ENCODE assay signal across 2 cellular contexts in genomic region chr5:157607371-157608161, GRCh38.
TF ChIP-seq lines count a peak whose summit lies in the region.

No MANE protein-coding gene starts in this region.

TF ChIP-seq in HCT116, 20 proteins besides CTCF, POLR2A, EP300 and RAD21:
- TF ChIP-seq JUND (IDR thresholded peaks at IDR 0.05) (no peak), TCF7L2 (IDR thresholded peaks at IDR 0.05; ENCODE audit: borderline replicate concordance, extremely low read depth, insufficient read depth, insufficient read length) (no peak), FOSL1 (IDR thresholded peaks at IDR 0.05; ENCODE audit: low read depth) (no peak), YY1 (IDR thresholded peaks at IDR 0.05; ENCODE audit: extremely low read depth, insufficient replicate concordance, low read depth, low read length) (peak; percentile 49), ATF3 (IDR thresholded peaks at IDR 0.05) (no peak), CEBPB (IDR thresholded peaks at IDR 0.05; ENCODE audit: low read depth) (no peak), REST (IDR thresholded peaks at IDR 0.05; ENCODE audit: low read depth) (no peak), SIN3A (IDR thresholded peaks at IDR 0.05; ENCODE audit: low read depth) (no peak), ZBTB33 (IDR thresholded peaks at IDR 0.05; ENCODE audit: extremely low read depth, insufficient replicate concordance, low read length) (no peak), ELF1 (IDR thresholded peaks at IDR 0.05; ENCODE audit: borderline replicate concordance, low read depth) (no peak), CBX3 (IDR thresholded peaks at IDR 0.05; ENCODE audit: low read depth) (no peak), SP1 (IDR thresholded peaks at IDR 0.05; ENCODE audit: low read depth) (no peak), POLR2AphosphoS5 (IDR thresholded peaks at IDR 0.05; ENCODE audit: low read depth, low read length) (0 out of 2 replicates have a peak, but pooled peaks have one; percentile 36), EGR1 (IDR thresholded peaks at IDR 0.05; ENCODE audit: low read depth) (no peak), MAX (IDR thresholded peaks at IDR 0.05) (no peak), ZNF274 (IDR thresholded peaks at IDR 0.05; ENCODE audit: low read depth, low read length) (no peak), EZH2 (IDR thresholded peaks at IDR 0.05) (no peak)

TF ChIP-seq in GM12878, 131 proteins besides CTCF, POLR2A, EP300 and RAD21 (continues in another document):
- TF ChIP-seq KAT2A (conservative IDR thresholded peaks at IDR 0.05; ENCODE audit: control insufficient read depth, low read depth, low read length), result no peak
- TF ChIP-seq POLR2AphosphoS5 (IDR thresholded peaks at IDR 0.05; ENCODE audit: low read length), result no peak
- TF ChIP-seq SRF (IDR thresholded peaks at IDR 0.05; ENCODE audit: low read depth in 2 of 2, low read length in 2 of 2), result peak in 1 of 2 experiments; percentile 78; a peak in 2 of 4 replicates
- TF ChIP-seq, protein P1, sequence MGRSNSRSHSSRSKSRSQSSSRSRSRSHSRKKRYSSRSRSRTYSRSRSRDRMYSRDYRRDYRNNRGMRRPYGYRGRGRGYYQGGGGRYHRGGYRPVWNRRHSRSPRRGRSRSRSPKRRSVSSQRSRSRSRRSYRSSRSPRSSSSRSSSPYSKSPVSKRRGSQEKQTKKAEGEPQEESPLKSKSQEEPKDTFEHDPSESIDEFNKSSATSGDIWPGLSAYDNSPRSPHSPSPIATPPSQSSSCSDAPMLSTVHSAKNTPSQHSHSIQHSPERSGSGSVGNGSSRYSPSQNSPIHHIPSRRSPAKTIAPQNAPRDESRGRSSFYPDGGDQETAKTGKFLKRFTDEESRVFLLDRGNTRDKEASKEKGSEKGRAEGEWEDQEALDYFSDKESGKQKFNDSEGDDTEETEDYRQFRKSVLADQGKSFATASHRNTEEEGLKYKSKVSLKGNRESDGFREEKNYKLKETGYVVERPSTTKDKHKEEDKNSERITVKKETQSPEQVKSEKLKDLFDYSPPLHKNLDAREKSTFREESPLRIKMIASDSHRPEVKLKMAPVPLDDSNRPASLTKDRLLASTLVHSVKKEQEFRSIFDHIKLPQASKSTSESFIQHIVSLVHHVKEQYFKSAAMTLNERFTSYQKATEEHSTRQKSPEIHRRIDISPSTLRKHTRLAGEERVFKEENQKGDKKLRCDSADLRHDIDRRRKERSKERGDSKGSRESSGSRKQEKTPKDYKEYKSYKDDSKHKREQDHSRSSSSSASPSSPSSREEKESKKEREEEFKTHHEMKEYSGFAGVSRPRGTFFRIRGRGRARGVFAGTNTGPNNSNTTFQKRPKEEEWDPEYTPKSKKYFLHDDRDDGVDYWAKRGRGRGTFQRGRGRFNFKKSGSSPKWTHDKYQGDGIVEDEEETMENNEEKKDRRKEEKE (IDR thresholded peaks at IDR 0.05), result no peak
- peak; percentile 64 for TF ChIP-seq NR2F1 (conservative IDR thresholded peaks at IDR 0.05)
- no peak for TF ChIP-seq BHLHE40 (IDR thresholded peaks at IDR 0.05; ENCODE audit: borderline replicate concordance in 1 of 2, low read depth in 2 of 2, low read length in 1 of 2)
- peak; percentile 60 for TF ChIP-seq IKZF1 (conservative IDR thresholded peaks at IDR 0.05)
- TF ChIP-seq FOXM1 (IDR thresholded peaks at IDR 0.05; ENCODE audit: low read depth, low read length), result peak; percentile 48; the same call in 1 of the 2 replicates
- TF ChIP-seq CBFB (IDR thresholded peaks at IDR 0.05; ENCODE audit: low read depth), result 0 out of 2 replicates have a peak, but pooled peaks have one; percentile 36
- 0 out of 2 replicates have a peak, but pooled peaks have one; percentile 28 for TF ChIP-seq IRF4 (IDR thresholded peaks at IDR 0.05; ENCODE audit: low read depth, low read length)
- TF ChIP-seq POLR2AphosphoS2 (IDR thresholded peaks at IDR 0.05; ENCODE audit: low read depth, low read length), result no peak
- TF ChIP-seq, protein P2, sequence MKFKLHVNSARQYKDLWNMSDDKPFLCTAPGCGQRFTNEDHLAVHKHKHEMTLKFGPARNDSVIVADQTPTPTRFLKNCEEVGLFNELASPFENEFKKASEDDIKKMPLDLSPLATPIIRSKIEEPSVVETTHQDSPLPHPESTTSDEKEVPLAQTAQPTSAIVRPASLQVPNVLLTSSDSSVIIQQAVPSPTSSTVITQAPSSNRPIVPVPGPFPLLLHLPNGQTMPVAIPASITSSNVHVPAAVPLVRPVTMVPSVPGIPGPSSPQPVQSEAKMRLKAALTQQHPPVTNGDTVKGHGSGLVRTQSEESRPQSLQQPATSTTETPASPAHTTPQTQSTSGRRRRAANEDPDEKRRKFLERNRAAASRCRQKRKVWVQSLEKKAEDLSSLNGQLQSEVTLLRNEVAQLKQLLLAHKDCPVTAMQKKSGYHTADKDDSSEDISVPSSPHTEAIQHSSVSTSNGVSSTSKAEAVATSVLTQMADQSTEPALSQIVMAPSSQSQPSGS (IDR thresholded peaks at IDR 0.05; ENCODE audit: low read length), result peak; percentile 46
- TF ChIP-seq, protein P3, sequence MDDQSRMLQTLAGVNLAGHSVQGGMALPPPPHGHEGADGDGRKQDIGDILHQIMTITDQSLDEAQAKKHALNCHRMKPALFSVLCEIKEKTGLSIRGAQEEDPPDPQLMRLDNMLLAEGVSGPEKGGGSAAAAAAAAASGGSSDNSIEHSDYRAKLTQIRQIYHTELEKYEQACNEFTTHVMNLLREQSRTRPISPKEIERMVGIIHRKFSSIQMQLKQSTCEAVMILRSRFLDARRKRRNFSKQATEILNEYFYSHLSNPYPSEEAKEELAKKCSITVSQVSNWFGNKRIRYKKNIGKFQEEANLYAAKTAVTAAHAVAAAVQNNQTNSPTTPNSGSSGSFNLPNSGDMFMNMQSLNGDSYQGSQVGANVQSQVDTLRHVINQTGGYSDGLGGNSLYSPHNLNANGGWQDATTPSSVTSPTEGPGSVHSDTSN (IDR thresholded peaks at IDR 0.05; ENCODE audit: insufficient replicate concordance, low read depth, low read length), result no peak
- TF ChIP-seq BRCA1 (IDR thresholded peaks at IDR 0.05; ENCODE audit: low read depth, low read length), result no peak
- TF ChIP-seq IRF3 (IDR thresholded peaks at IDR 0.05), result no peak
- TF ChIP-seq IKZF2 (IDR thresholded peaks at IDR 0.05), result peak; percentile 23 to 36; a peak in 2 of 4 replicates
- no peak for TF ChIP-seq ZNF622 (IDR thresholded peaks at IDR 0.05)
- peak; percentile 99 for TF ChIP-seq MLLT1 (IDR thresholded peaks at IDR 0.05)
- peak; percentile 84 for TF ChIP-seq RUNX3 (IDR thresholded peaks at IDR 0.05; ENCODE audit: low read length)
- TF ChIP-seq ETV6 (conservative IDR thresholded peaks at IDR 0.05 in 1 of 2, IDR thresholded peaks at IDR 0.05 in 1 of 2; ENCODE audit: borderline replicate concordance in 1 of 2, low read depth in 1 of 2), result peak in 1 of 2 experiments; percentile 76; a peak in 2 of 4 replicates
- no peak for TF ChIP-seq NBN (IDR thresholded peaks at IDR 0.05)
- TF ChIP-seq IRF5 (IDR thresholded peaks at IDR 0.05; ENCODE audit: borderline replicate concordance), result no peak
- TF ChIP-seq, protein P4, sequence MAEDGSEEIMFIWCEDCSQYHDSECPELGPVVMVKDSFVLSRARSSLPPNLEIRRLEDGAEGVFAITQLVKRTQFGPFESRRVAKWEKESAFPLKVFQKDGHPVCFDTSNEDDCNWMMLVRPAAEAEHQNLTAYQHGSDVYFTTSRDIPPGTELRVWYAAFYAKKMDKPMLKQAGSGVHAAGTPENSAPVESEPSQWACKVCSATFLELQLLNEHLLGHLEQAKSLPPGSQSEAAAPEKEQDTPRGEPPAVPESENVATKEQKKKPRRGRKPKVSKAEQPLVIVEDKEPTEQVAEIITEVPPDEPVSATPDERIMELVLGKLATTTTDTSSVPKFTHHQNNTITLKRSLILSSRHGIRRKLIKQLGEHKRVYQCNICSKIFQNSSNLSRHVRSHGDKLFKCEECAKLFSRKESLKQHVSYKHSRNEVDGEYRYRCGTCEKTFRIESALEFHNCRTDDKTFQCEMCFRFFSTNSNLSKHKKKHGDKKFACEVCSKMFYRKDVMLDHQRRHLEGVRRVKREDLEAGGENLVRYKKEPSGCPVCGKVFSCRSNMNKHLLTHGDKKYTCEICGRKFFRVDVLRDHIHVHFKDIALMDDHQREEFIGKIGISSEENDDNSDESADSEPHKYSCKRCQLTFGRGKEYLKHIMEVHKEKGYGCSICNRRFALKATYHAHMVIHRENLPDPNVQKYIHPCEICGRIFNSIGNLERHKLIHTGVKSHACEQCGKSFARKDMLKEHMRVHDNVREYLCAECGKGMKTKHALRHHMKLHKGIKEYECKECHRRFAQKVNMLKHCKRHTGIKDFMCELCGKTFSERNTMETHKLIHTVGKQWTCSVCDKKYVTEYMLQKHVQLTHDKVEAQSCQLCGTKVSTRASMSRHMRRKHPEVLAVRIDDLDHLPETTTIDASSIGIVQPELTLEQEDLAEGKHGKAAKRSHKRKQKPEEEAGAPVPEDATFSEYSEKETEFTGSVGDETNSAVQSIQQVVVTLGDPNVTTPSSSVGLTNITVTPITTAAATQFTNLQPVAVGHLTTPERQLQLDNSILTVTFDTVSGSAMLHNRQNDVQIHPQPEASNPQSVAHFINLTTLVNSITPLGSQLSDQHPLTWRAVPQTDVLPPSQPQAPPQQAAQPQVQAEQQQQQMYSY (CRISPR knock-in tag; IDR thresholded peaks at IDR 0.05), result no peak
- 0 out of 2 replicates have a peak, but pooled peaks have one; percentile 19 for TF ChIP-seq YY1 (IDR thresholded peaks at IDR 0.05; ENCODE audit: low read depth, low read length)
- peak; percentile 20; the same call in 1 of the 2 replicates for TF ChIP-seq ZBED1 (IDR thresholded peaks at IDR 0.05; ENCODE audit: borderline replicate concordance)
- TF ChIP-seq CUX1 (IDR thresholded peaks at IDR 0.05; ENCODE audit: insufficient replicate concordance, low read depth, low read length), result no peak
- TF ChIP-seq JUNB (IDR thresholded peaks at IDR 0.05), result peak; percentile 25
- TF ChIP-seq DPF2 (IDR thresholded peaks at IDR 0.05), result 0 out of 2 replicates have a peak, but pooled peaks have one; percentile 46
- TF ChIP-seq GATAD2B (conservative IDR thresholded peaks at IDR 0.05; ENCODE audit: low read depth), result no peak
- TF ChIP-seq NFIC (IDR thresholded peaks at IDR 0.05; ENCODE audit: low read depth, low read length), result peak; percentile 58; the same call in 1 of the 2 replicates
- TF ChIP-seq ATF3 (IDR thresholded peaks at IDR 0.05; ENCODE audit: borderline replicate concordance, extremely low read depth, low read depth, low read length), result no peak
